In genomic region chr6:144151010-144151727, GRCh38 we compare ENCODE assay signal across 8 cellular contexts.
DNase-seq lines count a peak whose midpoint lies in the region; ATAC-seq lines count a peak whose summit lies in the region.

No MANE protein-coding gene starts in this region.

- H3K36me3 Mint-ChIP-seq in T-helper 1 cell treated with Interleukin-12 subunit alpha and Interleukin-12 subunit beta and Interleukin-4 antibody, amounts not matched to agents 30 μg/mL and 1 μg/mL, for 36 hours (ENCODE audit: low read depth): peaks cover 21% of the 10 kb centered on the region

- peaks cover 56% of the 10 kb centered on the region for H3K4me1 Mint-ChIP-seq in T-helper 1 cell treated with Interleukin-12 subunit alpha and Interleukin-12 subunit beta and Interleukin-4 antibody, amounts not matched to agents 30 μg/mL and 1 μg/mL, for 36 hours (ENCODE audit: low read depth)

- H3K9me3 Mint-ChIP-seq in T-helper 1 cell treated with Interleukin-12 subunit alpha and Interleukin-12 subunit beta and Interleukin-4 antibody, amounts not matched to agents 30 μg/mL and 1 μg/mL, for 36 hours: no peaks in the 10 kb centered on the region

- peak overlapping the region; percentile 88 for H3K4me3 Mint-ChIP-seq in T-helper 1 cell treated with Interleukin-12 subunit alpha and Interleukin-12 subunit beta and Interleukin-4 antibody, amounts not matched to agents 30 μg/mL and 1 μg/mL, for 36 hours

- H3K27me3 Mint-ChIP-seq in T-helper 1 cell treated with Interleukin-12 subunit alpha and Interleukin-12 subunit beta and Interleukin-4 antibody, amounts not matched to agents 30 μg/mL and 1 μg/mL, for 36 hours (ENCODE audit: low read depth): no peaks in the 10 kb centered on the region

- ATAC-seq in HG03378 (IDR thresholded peaks at IDR 0.05; ENCODE audit: unreplicated experiment): peak; percentile 72

- H3K27ac Mint-ChIP-seq in T-helper 1 cell treated with Interleukin-12 subunit alpha and Interleukin-12 subunit beta and Interleukin-4 antibody, amounts not matched to agents 30 μg/mL and 1 μg/mL, for 36 hours: peak overlapping the region; percentile 97

- DNase-seq in SIG-M5 treated with dmso at 0.1 percent for 504 hours (lab: John Stamatoyannopoulos, UW; ENCODE audit: unreplicated experiment) (peak; percentile 68), SIG-M5 (lab: John Stamatoyannopoulos, UW) (no peak), astrocyte of the hippocampus (ENCODE audit: low read depth, low spot score) (peak; percentile 25), left kidney (ENCODE audit: low read depth, low spot score) (peak; percentile 19), NCI-H1694 treated with DMSO at 0.1 percent for 48 hours (lab: John Stamatoyannopoulos, UW) (no peak)
- peak; percentile 36 to 72 for DNase-seq in stimulated activated CD4-positive, alpha-beta T cell treated with anti-CD3 and anti-CD28 coated beads, Interleukin-4, amount 100 ng/mL, for 4 hours

Comparison
In these comparisons a context has a peak if more than half of its experiments do, and no peak if none do; other contexts are left out.
1. DNase-seq: peak in SIG-M5 treated with dmso at 0.1 percent for 504 hours (single experiment), astrocyte of the hippocampus (single experiment), left kidney (single experiment) and stimulated activated CD4-positive, alpha-beta T cell treated with anti-CD3 and anti-CD28 coated beads, Interleukin-4, amount 100 ng/mL, for 4 hours (2 of 2); none in SIG-M5 (single experiment) and NCI-H1694 treated with DMSO at 0.1 percent for 48 hours (single experiment).